1 cellular context compared by ENCODE assay signal in the genomic region with DNA sequence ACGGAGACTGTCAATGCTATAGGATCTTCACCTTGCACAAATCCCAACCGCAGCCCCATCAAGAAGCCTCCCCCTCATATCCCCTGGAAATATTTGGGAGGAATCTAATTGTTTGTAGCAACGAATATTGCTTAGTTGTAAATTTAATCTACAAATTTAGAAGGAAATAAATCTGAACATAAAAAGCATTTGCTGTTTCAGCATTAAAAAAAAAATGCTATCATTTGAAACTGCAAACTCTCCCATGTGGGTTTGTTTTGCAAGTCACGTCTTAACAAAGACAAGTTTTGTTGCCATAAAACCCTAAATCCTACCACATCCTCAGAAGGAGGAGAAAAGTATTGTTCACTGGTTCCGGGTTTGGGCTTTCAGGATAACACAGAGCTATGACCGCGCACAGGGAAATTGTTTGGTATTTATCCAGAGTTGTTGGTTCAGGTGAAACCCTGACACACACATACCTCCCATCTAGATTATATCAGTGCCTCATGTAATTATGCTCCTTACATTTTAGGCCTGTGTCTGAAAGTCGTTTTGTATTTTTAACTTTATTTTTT.
TF ChIP-seq lines count a peak whose summit lies in the region.

No MANE protein-coding gene starts in this region.

TF ChIP-seq in endothelial cell of umbilical vein, 7 proteins besides CTCF, POLR2A, EP300 and RAD21:
- TF ChIP-seq GATA2 (IDR thresholded peaks at IDR 0.05; ENCODE audit: insufficient read depth, insufficient read length, low read depth, low read length) (peak; percentile 28), MAX (IDR thresholded peaks at IDR 0.05; ENCODE audit: insufficient read depth, insufficient read length) (no peak), FOS (IDR thresholded peaks at IDR 0.05; ENCODE audit: borderline replicate concordance, insufficient read depth, low read length) (no peak)
TF ChIP-seq in endothelial cell of umbilical vein: peak in this region for 1.
